ENCODE assay signal across 8 cellular contexts in genomic region chr6:149717255-149717587, GRCh38. TPM values are rescaled to one million over a fixed set of nuclear protein-coding genes. Genes with fewer than 3 reads are reported as not detected.
DNase-seq lines count a peak whose midpoint lies in the region; ATAC-seq and TF ChIP-seq lines count a peak whose summit lies in the region.

No MANE protein-coding gene starts in this region.

- H3K27ac ChIP-seq in CD4-positive, CD25-positive, alpha-beta regulatory T cell (ENCODE audit: insufficient read depth, low read length, poor library complexity, severe bottlenecking) = peak overlapping the region; percentile 91
- peak overlapping the region; percentile 98 for H3K27ac ChIP-seq in colonic mucosa

- no peaks in the 10 kb centered on the region for H3K9me3 Mint-ChIP-seq in CD4-positive, CD25-positive, alpha-beta regulatory T cell
- no peaks in the 10 kb centered on the region for H3K9me3 Mint-ChIP-seq in nephron progenitor cell

- ATAC-seq in CD4-positive, CD25-positive, alpha-beta regulatory T cell (ENCODE audit: low read depth in 2 of 2) = no peak
- ATAC-seq in GM19328 (IDR thresholded peaks at IDR 0.05; ENCODE audit: unreplicated experiment) (no peak), HG03135 (IDR thresholded peaks at IDR 0.05; ENCODE audit: unreplicated experiment) (no peak)

- H3K4me1 ChIP-seq in CD4-positive, CD25-positive, alpha-beta regulatory T cell (ENCODE audit: control insufficient read depth, insufficient read depth, low read length, poor library complexity, severe bottlenecking) = peaks cover 41% of the 10 kb centered on the region
- no peaks in the 10 kb centered on the region for H3K4me1 ChIP-seq in colonic mucosa

- DNase-seq in CD4-positive, CD25-positive, alpha-beta regulatory T cell = no peak
- DNase-seq in Jurkat, Clone E6-1 (ENCODE audit: low read depth, low spot score) = no peak
- DNase-seq in colonic mucosa (no peak), nephron progenitor cell (no peak), ecto neural progenitor cell (ENCODE audit: low spot score) (no peak)
- DNase-seq in stimulated activated CD4-positive, alpha-beta T cell treated with anti-CD3 and anti-CD28 coated beads, Interleukin-4, amount 100 ng/mL, for 4 hours = no peak

- TF ChIP-seq CTCF in colonic mucosa (IDR thresholded peaks at IDR 0.05) (no peak), nephron progenitor cell (IDR thresholded peaks at IDR 0.05) (no peak)

- intact Hi-C loops in colonic mucosa (cut with DNase I) = loop anchor here (5.0 kb wide), 1 partner anchor 150 kb away; the partner anchor contains the start of gene GINM1

- peaks cover 29 to 51% (median 30%) of the 10 kb centered on the region in 4 donors for H3K4me1 Mint-ChIP-seq in CD4-positive, CD25-positive, alpha-beta regulatory T cell
- peaks cover 24% of the 10 kb centered on the region for H3K4me1 Mint-ChIP-seq in nephron progenitor cell

- peak overlapping the region; percentile 93 to 95 (median 93) for H3K4me3 Mint-ChIP-seq in CD4-positive, CD25-positive, alpha-beta regulatory T cell
- H3K4me3 Mint-ChIP-seq in nephron progenitor cell = peak overlapping the region; percentile 93

- no peaks in the 10 kb centered on the region for H3K36me3 ChIP-seq in CD4-positive, CD25-positive, alpha-beta regulatory T cell (ENCODE audit: control insufficient read depth, insufficient read depth, low read length)
- no peaks in the 10 kb centered on the region for H3K36me3 ChIP-seq in colonic mucosa

- peak overlapping the region; percentile 87 for H3K4me3 ChIP-seq in CD4-positive, CD25-positive, alpha-beta regulatory T cell (ENCODE audit: low read depth, low read length)
- peak overlapping the region; percentile 77 for H3K4me3 ChIP-seq in Jurkat, Clone E6-1 (ENCODE audit: low read length)
- peak overlapping the region; percentile 81 for H3K4me3 ChIP-seq in colonic mucosa

- peak overlapping the region; percentile 89 to 99 for H3K9ac ChIP-seq in colonic mucosa (ENCODE audit: low read depth in 2 of 2, low read length in 2 of 2)

- no peaks in the 10 kb centered on the region for H3K36me3 Mint-ChIP-seq in CD4-positive, CD25-positive, alpha-beta regulatory T cell
- H3K36me3 Mint-ChIP-seq in nephron progenitor cell (ENCODE audit: low read depth) = peaks cover 33% of the 10 kb centered on the region

- peak overlapping the region; percentile 93 to 98 (median 95) for H3K27ac Mint-ChIP-seq in CD4-positive, CD25-positive, alpha-beta regulatory T cell
- H3K27ac Mint-ChIP-seq in nephron progenitor cell = peak overlapping the region; percentile 94

- no peaks in the 10 kb centered on the region for H3K27me3 Mint-ChIP-seq in CD4-positive, CD25-positive, alpha-beta regulatory T cell
- H3K27me3 Mint-ChIP-seq in nephron progenitor cell (ENCODE audit: low read depth, poor library complexity) = no peaks in the 10 kb centered on the region

- H3K27me3 ChIP-seq in CD4-positive, CD25-positive, alpha-beta regulatory T cell (ENCODE audit: control insufficient read depth, insufficient read depth, low read length) = no peaks in the 10 kb centered on the region
- H3K27me3 ChIP-seq in colonic mucosa = no peaks in the 10 kb centered on the region

- H3K9me3 ChIP-seq in CD4-positive, CD25-positive, alpha-beta regulatory T cell (ENCODE audit: control insufficient read depth in 2 of 2, low read length in 2 of 2) = no peaks in the 10 kb centered on the region
- no peaks in the 10 kb centered on the region for H3K9me3 ChIP-seq in colonic mucosa

RNA-seq across cellular contexts. Expression of gene LATS1, which starts 0.7 kb away (rescaled TPM):
- 40.9 TPM for total RNA-seq in CD4-positive, CD25-positive, alpha-beta regulatory T cell
- 10 to 100 TPM in 3 of 4 donors, 1 to 10 TPM in 1; 8.9 to 12.4 (median 12.1) TPM for polyA plus RNA-seq in CD4-positive, CD25-positive, alpha-beta regulatory T cell
- polyA plus RNA-seq in Jurkat, Clone E6-1 (2012; ENCODE audit: insufficient read depth, insufficient read length) = 7.8 TPM
- 10 to 100 TPM; 17.2 to 26.5 TPM for total RNA-seq in colonic mucosa

RNA-seq across cellular contexts. Expression of gene NUP43, which starts 29.1 kb away (rescaled TPM):
- 22.4 TPM for total RNA-seq in CD4-positive, CD25-positive, alpha-beta regulatory T cell
- polyA plus RNA-seq in CD4-positive, CD25-positive, alpha-beta regulatory T cell = 10 to 100 TPM in 1 of 4 donors, 1 to 10 TPM in 3; 4.0 to 10.7 (median 5.6) TPM
- 39.6 TPM for polyA plus RNA-seq in Jurkat, Clone E6-1 (2012; ENCODE audit: insufficient read depth, insufficient read length)
- total RNA-seq in colonic mucosa = 10 to 100 TPM; 25.0 to 43.5 TPM

RNA-seq across cellular contexts. Expression of gene PCMT1, which starts 32.3 kb away (rescaled TPM):
- total RNA-seq in CD4-positive, CD25-positive, alpha-beta regulatory T cell = 44.8 TPM
- polyA plus RNA-seq in CD4-positive, CD25-positive, alpha-beta regulatory T cell = 100 to 1,000 TPM; 166 to 228 (median 175) TPM
- polyA plus RNA-seq in Jurkat, Clone E6-1 (2012; ENCODE audit: insufficient read depth, insufficient read length) = 118 TPM
- total RNA-seq in colonic mucosa = 10 to 100 TPM; 65.5 to 74.0 TPM
